In the genomic region with DNA sequence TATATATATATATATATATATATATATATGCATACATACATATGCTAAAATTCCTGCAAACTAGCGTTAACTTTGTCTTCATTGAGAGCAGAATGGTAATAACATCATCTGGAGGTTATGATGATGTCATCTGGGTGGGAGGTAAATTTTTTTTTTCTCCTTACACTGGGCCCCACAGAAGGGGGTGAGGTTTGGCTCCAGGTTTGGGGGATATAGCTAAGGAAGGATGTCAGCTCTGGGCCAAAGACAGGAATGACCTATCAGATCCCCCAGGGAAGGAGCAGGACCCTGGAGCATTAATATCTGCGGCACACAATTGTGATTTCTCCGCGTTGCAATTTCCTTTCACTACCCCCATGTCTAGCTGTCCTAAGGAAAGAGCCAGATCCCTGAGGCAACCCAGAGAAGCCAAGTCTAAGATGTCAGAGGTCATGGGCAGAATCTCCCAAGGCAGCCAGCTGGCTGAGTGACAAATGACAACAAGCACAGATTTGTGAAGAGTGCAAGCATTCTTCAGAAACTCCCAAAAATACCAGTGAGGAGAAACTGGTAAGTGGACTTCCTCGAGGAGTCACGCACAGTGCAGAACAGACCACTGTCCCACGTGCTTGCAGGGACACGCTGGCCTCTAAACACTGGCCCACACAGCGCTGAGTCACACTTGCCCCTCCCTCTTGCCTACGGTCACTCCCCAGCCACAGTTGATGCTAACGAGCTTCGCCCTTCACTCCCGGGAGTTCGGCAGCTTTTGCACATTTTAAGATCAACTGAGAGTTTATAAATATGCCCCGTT, we compare ENCODE assay signal across 9 cellular contexts. TPM values are rescaled to one million over a fixed set of nuclear protein-coding genes. Genes with fewer than 3 reads are reported as not detected.
DNase-seq lines count a peak whose midpoint lies in the region; ATAC-seq and TF ChIP-seq lines count a peak whose summit lies in the region.
"Had no signal": no experiment of that assay in that cellular context is flagged by ENCODE, and none has a peak within 500 bp of the region (broad histone marks: within the 10 kb centered on the region; RNA-seq: fewer than 3 reads in every experiment).

No MANE protein-coding gene starts in this region.

- no peak overlapping the region for H3K4me3 Mint-ChIP-seq in natural killer cell treated with Interleukin-12 subunit alpha and Interleukin-12 subunit beta and Interleukin-15 and Interleukin-18, amount 100 ng/mL, for 72 hours
- no peak overlapping the region for H3K4me3 Mint-ChIP-seq in natural killer cell

- H3K9me3 ChIP-seq in prostate gland = no peaks in the 10 kb centered on the region

- peak; percentile 34 for TF ChIP-seq POLR2A in prostate gland (IDR thresholded peaks at IDR 0.05)

- peaks cover 0 to 5% of the 10 kb centered on the region in 2 donors for H3K27me3 Mint-ChIP-seq in natural killer cell treated with Interleukin-12 subunit alpha and Interleukin-12 subunit beta and Interleukin-15 and Interleukin-18, amount 100 ng/mL, for 72 hours
- H3K27me3 Mint-ChIP-seq in natural killer cell (ENCODE audit: low read depth in 2 of 2) = no peaks in the 10 kb centered on the region

- no peaks in the 10 kb centered on the region for H3K36me3 Mint-ChIP-seq in natural killer cell treated with Interleukin-12 subunit alpha and Interleukin-12 subunit beta and Interleukin-15 and Interleukin-18, amount 100 ng/mL, for 72 hours
- H3K36me3 Mint-ChIP-seq in natural killer cell = no peaks in the 10 kb centered on the region

- no peak for DNase-seq in natural killer cell treated with Interleukin-12 subunit alpha and Interleukin-12 subunit beta and Interleukin-15 and Interleukin-18, amount 100 ng/mL, for 72 hours (ENCODE audit: low spot score)
- DNase-seq in natural killer cell = no peak
- peak; percentile 84 for DNase-seq in amniotic epithelial cell (ENCODE audit: low read depth)
- peak; percentile 93 for DNase-seq in cardiac septum (ENCODE audit: low spot score)
- peak; percentile 75 for DNase-seq in prostate gland (ENCODE audit: low spot score)
- no peak for DNase-seq in stimulated activated CD8-positive, alpha-beta memory T cell treated with anti-CD3 and anti-CD28 coated beads, Interleukin-4, amount 100 ng/mL, for 48 hours
- no peak for DNase-seq in NCI-H2081 treated with DMSO at 0.1 percent for 48 hours (lab: John Stamatoyannopoulos, UW)
- DNase-seq: DND-41 had no signal

- no peaks in the 10 kb centered on the region for H3K27me3 ChIP-seq in prostate gland (replicated peaks; ENCODE audit: insufficient read depth)

- H3K36me3 ChIP-seq in prostate gland = no peaks in the 10 kb centered on the region

- peak overlapping the region; percentile 6 to 55 for H3K27ac ChIP-seq in prostate gland

- H3K9me3 Mint-ChIP-seq in natural killer cell treated with Interleukin-12 subunit alpha and Interleukin-12 subunit beta and Interleukin-15 and Interleukin-18, amount 100 ng/mL, for 72 hours = no peaks in the 10 kb centered on the region
- H3K9me3 Mint-ChIP-seq in natural killer cell = no peaks in the 10 kb centered on the region

- no peak for TF ChIP-seq CTCF in natural killer cell (IDR thresholded peaks at IDR 0.05)
- TF ChIP-seq CTCF in prostate gland (IDR thresholded peaks at IDR 0.05) = no peak

- no peak overlapping the region for H3K4me3 ChIP-seq in prostate gland

- intact Hi-C loops in natural killer cell (cut with micrococcal nuclease) (no loop called here), cardiac septum (cut with DNase I) (loop anchor here (5.0 to 10.0 kb wide), 2 partner anchors 62 to 870 kb away; no protein-coding TSS in a partner anchor), prostate gland (cut with DNase I) (loop anchor here (5.0 to 10.0 kb wide), 2 partner anchors 130 to 867 kb away; no protein-coding TSS in a partner anchor)

- peaks cover 4% of the 10 kb centered on the region for H3K4me1 ChIP-seq in prostate gland (replicated peaks)

- WGBS in prostate gland = 14% methylated on average over 15 of the region's 15 CpGs

- peaks cover 12 to 14% of the 10 kb centered on the region in 2 donors for H3K4me1 Mint-ChIP-seq in natural killer cell treated with Interleukin-12 subunit alpha and Interleukin-12 subunit beta and Interleukin-15 and Interleukin-18, amount 100 ng/mL, for 72 hours (ENCODE audit: low read depth in 2 of 2)
- peaks cover 8 to 11% of the 10 kb centered on the region in 2 donors for H3K4me1 Mint-ChIP-seq in natural killer cell

- H3K27ac Mint-ChIP-seq in natural killer cell treated with Interleukin-12 subunit alpha and Interleukin-12 subunit beta and Interleukin-15 and Interleukin-18, amount 100 ng/mL, for 72 hours = no peak overlapping the region
- H3K27ac Mint-ChIP-seq in natural killer cell = no peak overlapping the region

- peak; percentile 58 to 70 for ATAC-seq in natural killer cell treated with Interleukin-12 subunit alpha and Interleukin-12 subunit beta and Interleukin-15 and Interleukin-18, amount 100 ng/mL, for 72 hours
- no peak for ATAC-seq in natural killer cell
- no peak for ATAC-seq in HG02763 (IDR thresholded peaks at IDR 0.05; ENCODE audit: unreplicated experiment)

RNA-seq across cellular contexts. Expression of a gene that starts 9.9 kb away (rescaled TPM):
- total RNA-seq in natural killer cell treated with Interleukin-12 subunit alpha and Interleukin-12 subunit beta and Interleukin-15 and Interleukin-18, amount 100 ng/mL, for 72 hours = 1,000 to 10,000 TPM in 1 of 2 donors, 100 to 1,000 TPM in 1; 691 to 1,324 TPM
- total RNA-seq in natural killer cell (1,000 to 10,000 TPM; 1,276 to 1,737 (median 1,334) TPM), cardiac septum (1,009 TPM), prostate gland (1,000 to 10,000 TPM in 1 of 2 donors, 100 to 1,000 TPM in 1; 854 to 1,154 TPM)

RNA-seq across cellular contexts. Expression of a gene that starts 40.8 kb away (rescaled TPM):
- total RNA-seq in natural killer cell treated with Interleukin-12 subunit alpha and Interleukin-12 subunit beta and Interleukin-15 and Interleukin-18, amount 100 ng/mL, for 72 hours = 10 to 100 TPM in 1 of 2 donors, 1 to 10 TPM in 1; 10.0 to 45.6 TPM
- total RNA-seq in natural killer cell (1 to 10 TPM; 1.1 to 2.7 (median 1.3) TPM), cardiac septum (8.6 TPM), prostate gland (10 to 100 TPM; 28.0 to 44.4 TPM)

Comparison
In these comparisons a context has a peak if more than half of its experiments do, and no peak if none do; other contexts are left out.
1. ATAC-seq: peak in natural killer cell treated with Interleukin-12 subunit alpha and Interleukin-12 subunit beta and Interleukin-15 and Interleukin-18, amount 100 ng/mL, for 72 hours (2 of 2); none in natural killer cell (0 of 3) and HG02763 (single experiment).
2. DNase-seq: peak in amniotic epithelial cell (single experiment), cardiac septum (single experiment) and prostate gland (single experiment); none in natural killer cell treated with Interleukin-12 subunit alpha and Interleukin-12 subunit beta and Interleukin-15 and Interleukin-18, amount 100 ng/mL, for 72 hours (single experiment), natural killer cell (single experiment), stimulated activated CD8-positive, alpha-beta memory T cell treated with anti-CD3 and anti-CD28 coated beads, Interleukin-4, amount 100 ng/mL, for 48 hours (single experiment) and NCI-H2081 treated with DMSO at 0.1 percent for 48 hours (single experiment).